In the genomic region with DNA sequence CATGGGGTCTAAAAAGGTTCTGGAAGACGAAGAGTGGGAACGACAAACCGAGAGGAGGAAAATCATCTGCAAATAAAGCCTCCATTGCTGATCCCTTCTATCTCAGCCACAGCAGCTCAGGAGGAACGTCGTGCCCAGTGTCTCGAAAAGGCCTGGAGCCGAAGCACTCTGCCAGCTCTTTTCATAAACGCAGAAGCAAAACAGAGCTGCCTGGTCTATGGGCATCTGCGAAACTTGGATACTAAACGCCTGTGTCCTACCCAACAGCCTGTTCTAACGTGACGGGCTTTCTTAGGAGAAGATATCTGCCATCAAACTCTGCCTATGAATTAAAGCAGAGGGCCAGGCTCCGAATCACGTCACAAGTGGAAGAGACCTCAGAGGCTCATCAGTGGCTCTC, we compare ENCODE assay signal across 25 cellular contexts.
DNase-seq lines count a peak whose midpoint lies in the region; ATAC-seq and TF ChIP-seq lines count a peak whose summit lies in the region.
"Had no signal": no experiment of that assay in that cellular context is flagged by ENCODE, and none has a peak within 500 bp of the region (broad histone marks: within the 10 kb centered on the region; RNA-seq: fewer than 3 reads in every experiment).

No MANE protein-coding gene starts in this region.

- ATAC-seq in activated T-cell treated with anti-CD3 and anti-CD28 coated beads, Interleukin-2, amount 50 U/mL, for 72 hours (replicated peaks in 1 of 2) = no peak
- ATAC-seq: A549; heart right ventricle; K562; left ventricle myocardium superior; stimulated activated naive CD8-positive, alpha-beta T cell treated with anti-CD3 and anti-CD28 coated beads, Interleukin-15, amount 100 ng/mL, for 72 hours had no signal

- no peaks in the 10 kb centered on the region for H3K9me3 ChIP-seq in transverse colon
- H3K9me3 ChIP-seq in breast epithelium = no peaks in the 10 kb centered on the region
- H3K9me3 ChIP-seq: A549, colonic mucosa, heart right ventricle, spleen had no signal

- peaks cover 9 to 13% of the 10 kb centered on the region in 2 donors for H3K36me3 Mint-ChIP-seq in activated T-cell treated with anti-CD3 and anti-CD28 coated beads, Interleukin-2, amount 50 U/mL, for 72 hours (ENCODE audit: insufficient read depth in 2 of 2)
- H3K36me3 Mint-ChIP-seq in nephron (ENCODE audit: low read depth) = peaks cover 46% of the 10 kb centered on the region

- H3K27ac ChIP-seq in transverse colon = peak overlapping the region; percentile 7 to 65 (median 38)
- H3K27ac ChIP-seq in breast epithelium = peak overlapping the region in 1 of 2 donors; percentile 26
- H3K27ac ChIP-seq: A549, colonic mucosa, spleen had no signal

- H3K36me3 ChIP-seq in transverse colon = no peaks in the 10 kb centered on the region
- H3K36me3 ChIP-seq in breast epithelium = no peaks in the 10 kb centered on the region
- H3K36me3 ChIP-seq: colonic mucosa had no signal

- peak overlapping the region in 1 of 2 donors; percentile 3 for H3K4me3 Mint-ChIP-seq in activated T-cell treated with anti-CD3 and anti-CD28 coated beads, Interleukin-2, amount 50 U/mL, for 72 hours
- no peak overlapping the region for H3K4me3 Mint-ChIP-seq in nephron
- H3K4me3 Mint-ChIP-seq: activated CD4-positive, alpha-beta memory T cell treated with anti-CD3 and anti-CD28 coated beads, Interleukin-2, amount 10 ng/mL, durations not matched to agents 7 days and 5 days; activated naive CD8-positive, alpha-beta T cell treated with anti-CD3 and anti-CD28 coated beads for 36 hours; stimulated activated naive CD8-positive, alpha-beta T cell treated with anti-CD3 and anti-CD28 coated beads, Interleukin-15, amount 100 ng/mL, for 72 hours had no signal

- intact Hi-C loops in transverse colon (cut with DNase I; ENCODE audit: low total_unique reads) (no loop called here), breast epithelium (cut with DNase I; ENCODE audit: low total_unique reads) (no loop called here)

- in situ Hi-C loops in transverse colon (cut with MboI; ENCODE audit: low pct_ligation_motif_present in 1 of 4, low pct_unique_long_range_greater_than_20kb in 1 of 4, low sequenced_read_pairs in 3 of 4) = no loop called here

- no peak overlapping the region for H3K4me3 ChIP-seq in transverse colon
- H3K4me3 ChIP-seq in breast epithelium = no peak overlapping the region
- H3K4me3 ChIP-seq: A549, BLaER1, colonic mucosa, heart right ventricle, K562, spleen had no signal

- H3K27me3 Mint-ChIP-seq in activated T-cell treated with anti-CD3 and anti-CD28 coated beads, Interleukin-2, amount 50 U/mL, for 72 hours (ENCODE audit: low read depth) = no peaks in the 10 kb centered on the region
- H3K27me3 Mint-ChIP-seq in nephron (ENCODE audit: low read depth) = no peaks in the 10 kb centered on the region
- H3K27me3 Mint-ChIP-seq: activated CD4-positive, alpha-beta memory T cell treated with anti-CD3 and anti-CD28 coated beads, Interleukin-2, amount 10 ng/mL, durations not matched to agents 7 days and 5 days; activated naive CD8-positive, alpha-beta T cell treated with anti-CD3 and anti-CD28 coated beads for 36 hours; stimulated activated naive CD8-positive, alpha-beta T cell treated with anti-CD3 and anti-CD28 coated beads, Interleukin-15, amount 100 ng/mL, for 72 hours had no signal

- WGBS in transverse colon (ENCODE audit: low coverage in 1 of 2), 2 donors = 85 to 89% methylated on average over 7 to 14 of the region's 14 CpGs

- TF ChIP-seq CTCF in nephron (IDR thresholded peaks at IDR 0.05; ENCODE audit: unreplicated experiment in 3 of 3) (no peak), transverse colon (IDR thresholded peaks at IDR 0.05) (no peak), breast epithelium (IDR thresholded peaks at IDR 0.05) (no peak)

- peak overlapping the region; percentile 48 for H3K27ac Mint-ChIP-seq in activated T-cell treated with anti-CD3 and anti-CD28 coated beads, Interleukin-2, amount 50 U/mL, for 72 hours
- peak overlapping the region in 2 of 3 experiments; percentile 5 to 11 for H3K27ac Mint-ChIP-seq in nephron
- H3K27ac Mint-ChIP-seq: activated CD4-positive, alpha-beta memory T cell treated with anti-CD3 and anti-CD28 coated beads, Interleukin-2, amount 10 ng/mL, durations not matched to agents 7 days and 5 days; activated naive CD8-positive, alpha-beta T cell treated with anti-CD3 and anti-CD28 coated beads for 36 hours had no signal

- H3K4me1 ChIP-seq in transverse colon (peaks cover 0 to 7% (median 0%) of the 10 kb centered on the region in 4 donors), breast epithelium (no peaks in the 10 kb centered on the region)
- H3K4me1 ChIP-seq: colonic mucosa had no signal

- no peak for TF ChIP-seq POLR2A in transverse colon (IDR thresholded peaks at IDR 0.05)
- TF ChIP-seq POLR2A in breast epithelium (IDR thresholded peaks at IDR 0.05) = no peak

- H3K27me3 ChIP-seq in transverse colon (no peaks in the 10 kb centered on the region), breast epithelium (no peaks in the 10 kb centered on the region)
- H3K27me3 ChIP-seq: BLaER1, colonic mucosa, heart right ventricle, spleen had no signal

- DNase-seq in activated T-cell treated with anti-CD3 and anti-CD28 coated beads, Interleukin-2, amount 50 U/mL, for 72 hours = no peak
- DNase-seq in activated T-cell treated with anti-CD3 and anti-CD28 coated beads, Interleukin-2, amount 50 U/mL, for 48 hours = no peak
- DNase-seq in cerebellum (ENCODE audit: low spot score) (peak; percentile 48), transverse colon (no peak), breast epithelium (ENCODE audit: low spot score in 2 of 2) (no peak), NCI-H2196 (lab: John Stamatoyannopoulos, UW; ENCODE audit: unreplicated experiment) (no peak), superior temporal gyrus (ENCODE audit: extremely low spot score) (no peak)
- DNase-seq: activated CD4-positive, alpha-beta memory T cell treated with anti-CD3 and anti-CD28 coated beads, Interleukin-2, amount 10 ng/mL, durations not matched to agents 7 days and 5 days; activated naive CD8-positive, alpha-beta T cell treated with anti-CD3 and anti-CD28 coated beads for 36 hours; activated T-cell treated with anti-CD3 and anti-CD28 coated beads, Interleukin-2, amount 50 U/mL, for 1 hour; Calu3; colonic mucosa; heart right ventricle; left ventricle myocardium superior; MM.1S; NCI-H1417 treated with DMSO at 0.1 percent for 48 hours; NCI-H510A; spleen; stimulated activated CD4-positive, alpha-beta T cell treated with anti-CD3 and anti-CD28 coated beads, Interleukin-4, amount 100 ng/mL, for 24 hours; stimulated activated naive CD8-positive, alpha-beta T cell treated with anti-CD3 and anti-CD28 coated beads, Interleukin-15, amount 100 ng/mL, for 72 hours; T-helper 2 cell had no signal

- no peaks in the 10 kb centered on the region for H3K9me3 Mint-ChIP-seq in activated T-cell treated with anti-CD3 and anti-CD28 coated beads, Interleukin-2, amount 50 U/mL, for 72 hours
- H3K9me3 Mint-ChIP-seq in nephron = peaks cover 9% of the 10 kb centered on the region
- H3K9me3 Mint-ChIP-seq: activated naive CD8-positive, alpha-beta T cell treated with anti-CD3 and anti-CD28 coated beads for 36 hours had no signal

- peaks cover 74% of the 10 kb centered on the region for H3K4me1 Mint-ChIP-seq in activated T-cell treated with anti-CD3 and anti-CD28 coated beads, Interleukin-2, amount 50 U/mL, for 72 hours (ENCODE audit: low read depth)
- H3K4me1 Mint-ChIP-seq in nephron = peaks cover 21% of the 10 kb centered on the region

- no peak for TF ChIP-seq EP300 in transverse colon (IDR thresholded peaks at IDR 0.05; ENCODE audit: low read depth)
